In the genomic region with DNA sequence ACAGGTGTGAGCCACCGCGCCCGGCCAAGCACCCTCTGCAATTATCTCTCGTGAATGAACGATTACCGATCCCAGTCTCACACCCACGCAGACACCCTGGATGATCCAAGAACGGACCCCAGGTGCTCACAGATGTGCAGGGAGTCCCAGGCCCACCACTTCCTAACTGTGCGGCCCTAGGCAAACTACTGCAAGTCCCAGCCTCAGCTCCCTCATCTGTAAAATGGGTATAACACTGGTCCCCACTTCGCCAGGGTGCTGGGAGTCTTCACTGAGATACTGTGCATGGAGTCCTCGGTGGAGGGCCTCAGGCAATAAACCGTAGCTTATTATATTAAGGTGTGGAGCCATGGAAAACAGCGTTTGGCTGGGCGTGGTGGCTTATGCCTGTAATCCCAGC, we compare ENCODE assay signal across 20 cellular contexts. TPM values are rescaled to one million over a fixed set of nuclear protein-coding genes. Genes with fewer than 3 reads are reported as not detected.
DNase-seq lines count a peak whose midpoint lies in the region; ATAC-seq, FAIRE-seq and TF ChIP-seq lines count a peak whose summit lies in the region.
"Had no signal": no experiment of that assay in that cellular context is flagged by ENCODE, and none has a peak within 500 bp of the region (broad histone marks: within the 10 kb centered on the region; RNA-seq: fewer than 3 reads in every experiment).

No MANE protein-coding gene starts in this region.

- no peak overlapping the region for H4K5ac ChIP-seq in H1 (ENCODE audit: insufficient read length, low read depth, low read length)

- no peak for TF ChIP-seq POLR2A in H1 (IDR thresholded peaks at IDR 0.05; ENCODE audit: control extremely low read depth in 1 of 2, low read depth in 2 of 2, low read length in 2 of 2)

- no peaks in the 10 kb centered on the region for H3K27me3 ChIP-seq in H1 (replicated peaks in 1 of 4; ENCODE audit: control insufficient read depth in 3 of 4, extremely low read depth in 1 of 4, insufficient read depth in 3 of 4, low read length in 3 of 4)

- no peaks in the 10 kb centered on the region for H3K79me1 ChIP-seq in H1 (ENCODE audit: low read depth, low read length)

- H3K23ac ChIP-seq in H1 (ENCODE audit: insufficient read length), result no peak overlapping the region

- no peak for TF ChIP-seq RAD21 in H1 (IDR thresholded peaks at IDR 0.05 in 1 of 2, conservative IDR thresholded peaks at IDR 0.05 in 1 of 2; ENCODE audit: low read depth in 2 of 2, low read length in 2 of 2)

- no peak overlapping the region for H2BK5ac ChIP-seq in H1 (ENCODE audit: low read depth, low read length)

- TF ChIP-seq CTCF in CD14-positive monocyte (IDR thresholded peaks at IDR 0.05), result no peak
- no peak for TF ChIP-seq CTCF in H1 (IDR thresholded peaks at IDR 0.05; ENCODE audit: control extremely low read depth in 1 of 3, insufficient read depth in 1 of 3, low read depth in 1 of 3, low read length in 3 of 3)

- H3K4me3 ChIP-seq in H1 (ENCODE audit: extremely low read depth in 1 of 4, insufficient read depth in 2 of 4, low read depth in 3 of 4, low read length in 4 of 4), result no peak overlapping the region
- H3K4me3 ChIP-seq: A549, GM23338 had no signal

- H4K20me1 ChIP-seq in H1 (replicated peaks in 1 of 2; ENCODE audit: control insufficient read depth in 1 of 2, insufficient read depth in 2 of 2, low read length in 2 of 2), result no peaks in the 10 kb centered on the region

- POLR2A ChIA-PET in H1 (lab: Charles Lee; ENCODE audit: partially characterized antibody), result interaction anchor here (2.0 kb wide), 1 partner anchor 61 kb away, joined by 4 read pairs; the partner anchor contains the start of gene SCARF1

- no peak overlapping the region for H4K8ac ChIP-seq in H1 (ENCODE audit: extremely low read depth, insufficient read depth, low read length)

- peaks cover 0 to 14% (median 7%) of the 10 kb centered on the region in 4 experiments; a peak in 6 of 7 replicates for H3K4me1 ChIP-seq in H1 (replicated peaks in 1 of 4; ENCODE audit: control insufficient read depth in 3 of 4, insufficient read depth in 4 of 4, low read length in 3 of 4)

- H3K18ac ChIP-seq in H1 (ENCODE audit: extremely low read depth, low read length), result no peak overlapping the region; the same call in 1 of the 2 replicates

- ATAC-seq in T-helper 17 cell, result no peak
- ATAC-seq in stimulated activated naive B cell treated with anti-CD40 and anti-IgM and Interleukin-4, amounts not matched to agents 10 μg/mL and 1 μg/mL and 100 μg/mL, for 72 hours (replicated peaks), result no peak
- no peak for ATAC-seq in HG02884 (IDR thresholded peaks at IDR 0.05; ENCODE audit: unreplicated experiment)
- ATAC-seq: A549, GM23338 had no signal

- H2BK15ac ChIP-seq in H1 (ENCODE audit: low read length), result no peak overlapping the region; the same call in 1 of the 2 replicates

- H3K56ac ChIP-seq in H1 (replicated peaks; ENCODE audit: insufficient read length, low read depth, low read length), result no peak overlapping the region

- no peak overlapping the region for H2BK12ac ChIP-seq in H1 (ENCODE audit: low read depth, low read length)

- H3K23me2 ChIP-seq in H1 (ENCODE audit: low read depth, low read length), result no peaks in the 10 kb centered on the region

- no peak overlapping the region for H3K14ac ChIP-seq in H1 (ENCODE audit: insufficient read length)

- peak overlapping the region; percentile 73 for H4K91ac ChIP-seq in H1 (replicated peaks; ENCODE audit: insufficient read length, low read length)

- H3K27ac Mint-ChIP-seq in CD14-positive monocyte (peak overlapping the region in 5 of 7 donors; percentile 45 to 90 (median 82)), T-helper 17 cell (peak overlapping the region; percentile 14)
- H3K27ac Mint-ChIP-seq in stimulated activated naive B cell treated with anti-CD40 and anti-IgM and Interleukin-4, amounts not matched to agents 10 μg/mL and 1 μg/mL and 100 μg/mL, for 72 hours, result peak overlapping the region; percentile 59
- H3K27ac Mint-ChIP-seq: CD4-positive, alpha-beta T cell; HFFc6 had no signal

- H3K4me1 Mint-ChIP-seq in CD14-positive monocyte (peaks cover 57% of the 10 kb centered on the region), T-helper 17 cell (no peaks in the 10 kb centered on the region)
- peaks cover 16 to 17% of the 10 kb centered on the region in 2 donors for H3K4me1 Mint-ChIP-seq in stimulated activated naive B cell treated with anti-CD40 and anti-IgM and Interleukin-4, amounts not matched to agents 10 μg/mL and 1 μg/mL and 100 μg/mL, for 72 hours

- no peak for FAIRE-seq in H1 (lab: Jason Lieb, UNC)
- FAIRE-seq: A549, G401.6, GM12891 had no signal

- no peak overlapping the region for H3K27ac ChIP-seq in H1 (ENCODE audit: low read depth, low read length)
- H3K27ac ChIP-seq in substantia nigra (ENCODE audit: low read depth, low read length, poor library complexity, severe bottlenecking), result no peak overlapping the region
- H3K27ac ChIP-seq: A549, HL-60 had no signal

- H3K36me3 Mint-ChIP-seq in CD14-positive monocyte, result peaks cover 76 to 95% of the 10 kb centered on the region in 2 donors
- no peaks in the 10 kb centered on the region for H3K36me3 Mint-ChIP-seq in T-helper 17 cell (ENCODE audit: low read depth)
- peaks cover 37 to 61% of the 10 kb centered on the region in 2 donors for H3K36me3 Mint-ChIP-seq in stimulated activated naive B cell treated with anti-CD40 and anti-IgM and Interleukin-4, amounts not matched to agents 10 μg/mL and 1 μg/mL and 100 μg/mL, for 72 hours

- H3K27me3 Mint-ChIP-seq in CD14-positive monocyte (ENCODE audit: low read depth in 3 of 3) (peaks cover 2 to 7% (median 4%) of the 10 kb centered on the region in 3 donors), T-helper 17 cell (no peaks in the 10 kb centered on the region)
- H3K27me3 Mint-ChIP-seq in stimulated activated naive B cell treated with anti-CD40 and anti-IgM and Interleukin-4, amounts not matched to agents 10 μg/mL and 1 μg/mL and 100 μg/mL, for 72 hours, result no peaks in the 10 kb centered on the region
- H3K27me3 Mint-ChIP-seq: CD4-positive, alpha-beta T cell had no signal

- H3K4me2 ChIP-seq in H1 (ENCODE audit: insufficient read depth in 1 of 2, low read depth in 2 of 2, low read length in 2 of 2), result no peak overlapping the region
- H3K4me2 ChIP-seq: A549, GM23338 had no signal

- H2AK5ac ChIP-seq in H1 (ENCODE audit: low read depth, low read length), result 0 out of 2 replicates have a peak overlapping the region, but pooled peaks have one; percentile 24

- TF ChIP-seq EP300 in H1 (IDR thresholded peaks at IDR 0.05; ENCODE audit: borderline replicate concordance in 1 of 2, low read depth in 2 of 2, low read length in 2 of 2), result no peak

- H3K4me3 Mint-ChIP-seq in CD14-positive monocyte (no peak overlapping the region), T-helper 17 cell (no peak overlapping the region)
- no peak overlapping the region for H3K4me3 Mint-ChIP-seq in stimulated activated naive B cell treated with anti-CD40 and anti-IgM and Interleukin-4, amounts not matched to agents 10 μg/mL and 1 μg/mL and 100 μg/mL, for 72 hours
- H3K4me3 Mint-ChIP-seq: CD4-positive, alpha-beta T cell; GM23338; HFFc6 had no signal

- 0 out of 2 replicates have a peak overlapping the region, but pooled peaks have one; percentile 43 for H2BK20ac ChIP-seq in H1 (ENCODE audit: low read length)

- no peak overlapping the region for H2AFZ ChIP-seq in H1 (ENCODE audit: low read length)
- H2AFZ ChIP-seq: GM23338 had no signal

- WGBS in H1 (ENCODE audit: extremely low coverage in 1 of 2, insufficient coverage in 1 of 2, insufficient read length in 1 of 2, insufficient replicate concordance in 2 of 2, low coverage in 1 of 2, low lambda C conversion rate in 2 of 2, missing lambda C conversion rate in 1 of 2), 2 experiments, result 92% methylated on average over 14 of the region's 14 CpGs; no CpG with 5 or more reads in 1 of the 2 experiments

- CTCF ChIA-PET in H1 (lab: Charles Lee; ENCODE audit: partially characterized antibody), result interaction anchor here (1.0 to 2.8 kb wide), 4 partner anchors 10 to 46 kb away, joined by 3 to 13 read pairs (median 3); no protein-coding TSS in a partner anchor

- no peaks in the 10 kb centered on the region for H3K36me3 ChIP-seq in H1 (ENCODE audit: control insufficient read depth in 2 of 4, insufficient read depth in 4 of 4, low read length in 3 of 4)

- intact Hi-C loops in CD14-positive monocyte (cut with micrococcal nuclease), result no loop called here

- H3K9me3 ChIP-seq in T-helper 17 cell (ENCODE audit: control insufficient read depth, low read length, poor library complexity, severe bottlenecking) (no peaks in the 10 kb centered on the region), H1 (ENCODE audit: insufficient read depth in 2 of 2, low read depth in 1 of 2, low read length in 1 of 2) (no peaks in the 10 kb centered on the region)
- H3K9me3 ChIP-seq: A549 had no signal

- no peak overlapping the region for H3K9ac ChIP-seq in H1 (replicated peaks in 1 of 4; ENCODE audit: extremely low read depth in 1 of 4, low read depth in 3 of 4, low read length in 3 of 4)

- DNase-seq in CD14-positive monocyte (ENCODE audit: low spot score) (no peak), T-helper 17 cell (no peak), H1 (ENCODE audit: low read depth in 1 of 2, low spot score in 2 of 2) (no peak), DMS53 (lab: John Stamatoyannopoulos, UW) (no peak), substantia nigra (lab: John Stamatoyannopoulos, UW) (no peak)
- DNase-seq in stimulated activated naive B cell treated with anti-CD40 and anti-IgM and Interleukin-4, amounts not matched to agents 10 μg/mL and 1 μg/mL and 100 μg/mL, for 72 hours, result no peak
- DNase-seq: Calu3; CD4-positive, alpha-beta T cell; DMS 273 treated with DMSO at 0.1 percent for 48 hours; DMS79 treated with DMSO at 0.1 percent for 48 hours; EL; HCEC 1CT; HFFc6; KBM-7 had no signal

- no peaks in the 10 kb centered on the region for H3K79me2 ChIP-seq in H1 (ENCODE audit: control insufficient read depth in 1 of 2, insufficient read depth in 2 of 2, low read length in 2 of 2)

- peak overlapping the region; percentile 57 for H3K4ac ChIP-seq in H1 (replicated peaks; ENCODE audit: insufficient read length, low read depth, low read length)

- H3K9me3 Mint-ChIP-seq in CD14-positive monocyte, result peaks cover 0 to 3% (median 0%) of the 10 kb centered on the region in 7 donors
- no peaks in the 10 kb centered on the region for H3K9me3 Mint-ChIP-seq in stimulated activated naive B cell treated with anti-CD40 and anti-IgM and Interleukin-4, amounts not matched to agents 10 μg/mL and 1 μg/mL and 100 μg/mL, for 72 hours
- H3K9me3 Mint-ChIP-seq: CD4-positive, alpha-beta T cell; GM23338; HFFc6 had no signal

- no peak overlapping the region for H2BK120ac ChIP-seq in H1 (replicated peaks; ENCODE audit: low read depth, low read length)

RNA-seq across cellular contexts. Expression of gene PITPNA, which starts 21.6 kb away (rescaled TPM):
- polyA plus RNA-seq in CD14-positive monocyte (10 to 100 TPM; 43.5 to 45.0 TPM), H1 (2011; rRNA removed) (34.5 and 35.8 TPM in 2 replicates)
- total RNA-seq in T-helper 17 cell, result 10 to 100 TPM; 41.6 to 48.0 TPM
- 63.5 and 66.5 TPM in 2 replicates for total RNA-seq in H1 (2021; fragmentation: NEBNext Ultra II Directional; extraction: Animal tissue kit (Norgen Biotek cat#: 25700))
- 38.5 TPM for polyA plus RNA-seq in H1 (2011; cell fraction: cytosol; rRNA removed)
- polyA plus RNA-seq in H1 (2011; cell fraction: nucleus; rRNA removed), result 34.9 TPM
- 44.8 to 55.4 TPM (median 51.5 TPM) in 4 replicates for polyA plus RNA-seq in H1 (2012, experiment 1 of 2)
- polyA plus RNA-seq in H1 (2012, experiment 2 of 2), result 18.6 TPM
- 47.9 TPM for polyA plus RNA-seq in H1 (2013, experiment 1 of 2)
- 49.6 TPM for polyA plus RNA-seq in H1 (2013, experiment 2 of 2)
- 26.8 and 31.2 TPM in 2 replicates for polyA minus RNA-seq in H1 (2011; rRNA and poly(A)+ RNA removed)
- 18.7 TPM for polyA minus RNA-seq in H1 (2011; cell fraction: cytosol; rRNA and poly(A)+ RNA removed)
- 14.2 TPM for polyA minus RNA-seq in H1 (2011; cell fraction: nucleus; rRNA and poly(A)+ RNA removed)

RNA-seq across cellular contexts. Expression of gene SLC43A2, which starts 44.5 kb away (rescaled TPM):
- 100 to 1,000 TPM; 115 to 151 TPM for polyA plus RNA-seq in CD14-positive monocyte
- total RNA-seq in T-helper 17 cell, result 1 to 10 TPM; 5.1 to 7.4 TPM
- total RNA-seq in H1 (2021; fragmentation: NEBNext Ultra II Directional; extraction: Animal tissue kit (Norgen Biotek cat#: 25700)), result 6.6 and 7.8 TPM in 2 replicates
- polyA plus RNA-seq in H1 (2011; rRNA removed), result 10.5 and 12.6 TPM in 2 replicates
- polyA plus RNA-seq in H1 (2011; cell fraction: cytosol; rRNA removed), result 7.7 TPM
- polyA plus RNA-seq in H1 (2011; cell fraction: nucleus; rRNA removed), result 9.0 TPM
- polyA plus RNA-seq in H1 (2012, experiment 1 of 2), result 8.7 to 10.6 TPM (median 9.4 TPM) in 4 replicates
- polyA plus RNA-seq in H1 (2012, experiment 2 of 2), result 9.0 TPM
- 9.4 TPM for polyA plus RNA-seq in H1 (2013, experiment 1 of 2)
- polyA plus RNA-seq in H1 (2013, experiment 2 of 2), result 9.7 TPM
- 7.8 and 10.8 TPM in 2 replicates for polyA minus RNA-seq in H1 (2011; rRNA and poly(A)+ RNA removed)
- polyA minus RNA-seq in H1 (2011; cell fraction: cytosol; rRNA and poly(A)+ RNA removed), result 10.0 TPM
- polyA minus RNA-seq in H1 (2011; cell fraction: nucleus; rRNA and poly(A)+ RNA removed), result 8.6 TPM

Comparison
In these comparisons a context has a peak if more than half of its experiments do, and no peak if none do; other contexts are left out.
1. H3K27ac Mint-ChIP-seq: peak in every context shown above with its lines; median percentile 82 in CD14-positive monocyte; 59 in stimulated activated naive B cell treated with anti-CD40 and anti-IgM and Interleukin-4, amounts not matched to agents 10 μg/mL and 1 μg/mL and 100 μg/mL, for 72 hours; 14 in T-helper 17 cell.